In the genomic region with DNA sequence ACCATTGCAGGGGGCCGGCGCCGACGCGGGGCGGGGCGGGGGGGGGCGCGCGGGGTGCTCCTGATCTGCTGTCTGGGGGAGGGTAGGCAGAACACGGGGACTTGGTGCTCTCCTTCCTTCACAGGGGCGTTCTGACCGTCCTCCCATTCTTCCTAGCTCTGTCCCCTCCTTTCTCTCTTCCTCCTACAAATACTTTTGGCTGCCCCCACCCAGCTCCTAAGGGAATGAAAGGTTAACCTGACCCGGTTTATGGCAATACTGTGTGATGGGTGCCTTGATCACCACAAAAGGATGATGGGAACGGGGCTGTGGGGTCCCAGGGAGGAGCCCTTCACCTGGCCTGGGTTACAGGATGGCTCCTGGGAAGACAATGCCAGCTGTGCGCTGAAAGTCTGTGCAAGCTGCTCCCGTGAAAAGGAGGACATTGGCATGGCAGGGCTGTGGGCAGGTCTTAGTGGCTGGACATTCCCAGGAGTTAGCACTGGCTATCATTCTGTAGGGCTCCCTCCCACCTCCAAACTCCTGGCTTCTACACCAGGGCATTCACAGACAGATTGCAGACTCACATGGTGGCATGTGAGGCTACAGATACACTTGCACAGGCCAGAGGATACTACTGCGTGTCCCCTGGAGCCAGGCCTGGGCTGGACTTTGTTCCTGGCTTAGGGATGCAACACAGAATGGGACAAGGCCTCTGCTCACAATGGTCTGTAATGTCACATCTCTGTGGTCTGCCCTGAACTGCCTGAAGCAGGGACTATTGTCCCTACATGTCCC, we compare ENCODE assay signal across 8 cellular contexts. TPM values are rescaled to one million over a fixed set of nuclear protein-coding genes. Genes with fewer than 3 reads are reported as not detected.
DNase-seq lines count a peak whose midpoint lies in the region; ATAC-seq and TF ChIP-seq lines count a peak whose summit lies in the region.

No MANE protein-coding gene starts in this region.

- no peaks in the 10 kb centered on the region for H3K27me3 Mint-ChIP-seq in naive thymus-derived CD4-positive, alpha-beta T cell

- H3K9me3 ChIP-seq in KOPT-K1 (ENCODE audit: insufficient read depth, low read length, poor library complexity, severe bottlenecking) = no peaks in the 10 kb centered on the region
- H3K9me3 ChIP-seq in naive thymus-derived CD4-positive, alpha-beta T cell (ENCODE audit: control insufficient read depth in 2 of 3, low read length in 3 of 3) = no peaks in the 10 kb centered on the region

- POLR2A ChIA-PET in naive thymus-derived CD4-positive, alpha-beta T cell (lab: Charles Lee) = interaction anchor here (1.0 to 2.8 kb wide), 5 partner anchors 8 to 342 kb away, joined by 3 to 12 read pairs (median 10); a partner anchor contains a TSS

- H3K36me3 Mint-ChIP-seq in naive thymus-derived CD4-positive, alpha-beta T cell = peaks cover 0 to 16% (median 12%) of the 10 kb centered on the region in 5 donors

- ATAC-seq in naive thymus-derived CD4-positive, alpha-beta T cell = no peak

- H3K4me3 ChIP-seq in AG09309 (ENCODE audit: control insufficient read depth, low read depth, low read length) (peak overlapping the region; percentile 100; the same call in 1 of the 2 replicates), coronary artery (peak overlapping the region; percentile 89)
- H3K4me3 ChIP-seq in naive thymus-derived CD4-positive, alpha-beta T cell (ENCODE audit: low read length) = peak overlapping the region; percentile 74

- intact Hi-C loops in naive thymus-derived CD4-positive, alpha-beta T cell (cut with micrococcal nuclease) = loop anchor here (2.0 to 10.0 kb wide), 5 partner anchors 32 to 428 kb away; a partner anchor contains a TSS

- H3K27ac Mint-ChIP-seq in naive thymus-derived CD4-positive, alpha-beta T cell = peak overlapping the region; percentile 91 to 99 (median 97)

- CTCF ChIA-PET in naive thymus-derived CD4-positive, alpha-beta T cell (lab: Charles Lee) = interaction anchor here (0.7 to 2.5 kb wide), 4 partner anchors 16 to 325 kb away, joined by 3 to 7 read pairs (median 4); a partner anchor contains a TSS

- H3K27me3 ChIP-seq in naive thymus-derived CD4-positive, alpha-beta T cell (ENCODE audit: control insufficient read depth in 2 of 2, insufficient read depth in 2 of 2, low read length in 2 of 2) = no peaks in the 10 kb centered on the region

- H3K4me1 Mint-ChIP-seq in naive thymus-derived CD4-positive, alpha-beta T cell = peaks cover 28 to 48% (median 43%) of the 10 kb centered on the region in 7 donors

- H3K4me1 ChIP-seq in naive thymus-derived CD4-positive, alpha-beta T cell (ENCODE audit: control insufficient read depth in 2 of 2, insufficient read depth in 2 of 2, low read length in 2 of 2) = peaks cover 21 to 24% of the 10 kb centered on the region in 2 donors

- DNase-seq in AG09309 (ENCODE audit: low read depth) (no peak), coronary artery (ENCODE audit: low spot score) (no peak), iPS-NIHi7 (ENCODE audit: extremely low spot score) (no peak), germinal center (ENCODE audit: low spot score) (no peak), CD1c-positive myeloid dendritic cell (ENCODE audit: extremely low spot score) (no peak), GF-D8 (lab: John Stamatoyannopoulos, UW) (no peak)
- no peak for DNase-seq in naive thymus-derived CD4-positive, alpha-beta T cell

- peak overlapping the region; percentile 88 to 100 (median 98) for H3K4me3 Mint-ChIP-seq in naive thymus-derived CD4-positive, alpha-beta T cell

- H3K9me3 Mint-ChIP-seq in naive thymus-derived CD4-positive, alpha-beta T cell = no peaks in the 10 kb centered on the region

- TF ChIP-seq CTCF in AG09309 (IDR thresholded peaks at IDR 0.05; ENCODE audit: control insufficient read depth, insufficient read depth, low read depth, low read length, missing control alignments) (no peak), coronary artery (IDR thresholded peaks at IDR 0.05) (no peak)

- H3K36me3 ChIP-seq in KOPT-K1 (ENCODE audit: insufficient read depth, low read length) = peaks cover 17% of the 10 kb centered on the region; the same call in 1 of the 2 replicates
- H3K36me3 ChIP-seq in naive thymus-derived CD4-positive, alpha-beta T cell (ENCODE audit: control insufficient read depth in 2 of 3, insufficient read depth in 3 of 3, low read length in 3 of 3) = peaks cover 0 to 11% (median 0%) of the 10 kb centered on the region in 3 experiments

- peak overlapping the region; percentile 70 for H3K27ac ChIP-seq in KOPT-K1 (ENCODE audit: low read depth, low read length, poor library complexity, severe bottlenecking)
- peak overlapping the region; percentile 65 to 94 for H3K27ac ChIP-seq in coronary artery
- peak overlapping the region; percentile 84 for H3K27ac ChIP-seq in naive thymus-derived CD4-positive, alpha-beta T cell (ENCODE audit: low read depth, low read length)

RNA-seq across cellular contexts. Expression of a gene that starts 1.9 kb away (rescaled TPM):
- total RNA-seq in naive thymus-derived CD4-positive, alpha-beta T cell = 10 to 100 TPM; 33.7 to 56.8 (median 43.2) TPM
- polyA plus RNA-seq in naive thymus-derived CD4-positive, alpha-beta T cell = 10 to 100 TPM; 67.4 to 84.0 TPM

RNA-seq across cellular contexts. Expression of a gene that starts 1.9 kb away (rescaled TPM):
- total RNA-seq in naive thymus-derived CD4-positive, alpha-beta T cell = under 1 TPM in 1 of 5 experiments, not detected in 4; 0.24 TPM
- polyA plus RNA-seq in naive thymus-derived CD4-positive, alpha-beta T cell = 1 to 10 TPM in 1 of 2 donors, under 1 TPM in 1; 0.65 to 1.1 TPM

RNA-seq across cellular contexts. Expression of a gene that starts 31.7 kb away (rescaled TPM):
- 10 to 100 TPM; 35.5 to 56.8 (median 50.3) TPM for total RNA-seq in naive thymus-derived CD4-positive, alpha-beta T cell
- 1 to 10 TPM; 7.5 to 7.6 TPM for polyA plus RNA-seq in naive thymus-derived CD4-positive, alpha-beta T cell

RNA-seq across cellular contexts. Expression of a gene that starts 32.1 kb away (rescaled TPM):
- total RNA-seq in naive thymus-derived CD4-positive, alpha-beta T cell = 1 to 10 TPM in 1 of 5 experiments, under 1 TPM in 3, not detected in 1; 0.05 to 1.7 (median 0.21) TPM
- under 1 TPM; 0.03 to 0.04 TPM for polyA plus RNA-seq in naive thymus-derived CD4-positive, alpha-beta T cell
